Comparison of ENCODE assay signal across 15 cellular contexts in the genomic region with DNA sequence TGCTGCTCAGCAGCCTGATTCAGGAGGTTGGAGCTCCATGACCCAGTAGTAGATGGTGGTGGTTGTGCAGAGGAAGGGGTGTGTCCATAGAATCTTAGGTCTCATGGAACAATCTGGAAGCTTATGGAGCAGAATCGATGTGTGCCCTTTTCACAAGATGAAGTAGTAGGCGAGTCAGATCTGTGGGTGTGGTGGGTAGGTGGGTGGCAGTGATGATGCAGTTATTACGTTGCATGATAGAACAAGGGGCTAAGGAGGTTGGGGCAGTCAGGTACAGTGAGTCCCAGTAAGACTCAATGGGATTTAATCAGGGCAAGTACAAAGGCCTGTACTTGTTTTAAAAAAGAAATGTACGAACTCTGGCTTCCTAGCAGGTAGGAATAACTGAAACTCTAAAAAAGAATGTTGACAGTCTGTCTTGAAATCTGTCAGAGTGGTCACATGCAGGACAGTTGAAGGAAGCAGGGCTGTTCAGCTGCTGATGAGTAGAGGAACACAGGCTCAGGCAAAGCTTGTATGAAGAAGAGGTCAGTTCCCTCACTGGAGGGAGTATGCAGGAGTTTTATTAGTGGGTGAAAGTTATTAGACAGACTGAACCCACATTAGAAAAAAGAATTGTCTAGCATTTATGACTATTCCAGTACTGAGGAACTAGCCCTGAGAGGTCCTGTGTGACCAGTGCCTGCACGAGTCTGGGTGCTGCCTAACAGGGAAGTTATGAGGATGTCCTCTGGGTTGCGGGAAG. TPM values are rescaled to one million over a fixed set of nuclear protein-coding genes. Genes with fewer than 3 reads are reported as not detected.
DNase-seq lines count a peak whose midpoint lies in the region; ATAC-seq and TF ChIP-seq lines count a peak whose summit lies in the region.
"Had no signal": no experiment of that assay in that cellular context is flagged by ENCODE, and none has a peak within 500 bp of the region (broad histone marks: within the 10 kb centered on the region; RNA-seq: fewer than 3 reads in every experiment).

No MANE protein-coding gene starts in this region.

- ATAC-seq in activated CD4-positive, alpha-beta T cell treated with anti-CD3 and anti-CD28 coated beads for 36 hours = peak; percentile 30
- ATAC-seq in CD8-positive, alpha-beta T cell = no peak
- no peak for ATAC-seq in activated naive CD8-positive, alpha-beta T cell treated with anti-CD3 and anti-CD28 coated beads, Interleukin-2, amount 10 ng/mL, durations not matched to agents 7 days and 5 days (ENCODE audit: low read depth)
- ATAC-seq in natural killer cell = no peak

- no peak for TF ChIP-seq EP300 in transverse colon (IDR thresholded peaks at IDR 0.05; ENCODE audit: low read depth)

- peaks cover 80% of the 10 kb centered on the region for H3K4me1 Mint-ChIP-seq in activated CD4-positive, alpha-beta T cell treated with anti-CD3 and anti-CD28 coated beads for 36 hours
- peaks cover 80% of the 10 kb centered on the region for H3K4me1 Mint-ChIP-seq in CD8-positive, alpha-beta T cell (ENCODE audit: low read depth)
- peaks cover 47% of the 10 kb centered on the region for H3K4me1 Mint-ChIP-seq in activated naive CD8-positive, alpha-beta T cell treated with anti-CD3 and anti-CD28 coated beads, Interleukin-2, amount 10 ng/mL, durations not matched to agents 7 days and 5 days
- H3K4me1 Mint-ChIP-seq in natural killer cell = peaks cover 53 to 61% of the 10 kb centered on the region in 2 donors

- H3K27me3 Mint-ChIP-seq in activated CD4-positive, alpha-beta T cell treated with anti-CD3 and anti-CD28 coated beads for 36 hours = no peaks in the 10 kb centered on the region
- no peaks in the 10 kb centered on the region for H3K27me3 Mint-ChIP-seq in CD8-positive, alpha-beta T cell (ENCODE audit: low read depth)
- no peaks in the 10 kb centered on the region for H3K27me3 Mint-ChIP-seq in activated naive CD8-positive, alpha-beta T cell treated with anti-CD3 and anti-CD28 coated beads, Interleukin-2, amount 10 ng/mL, durations not matched to agents 7 days and 5 days
- no peaks in the 10 kb centered on the region for H3K27me3 Mint-ChIP-seq in natural killer cell (ENCODE audit: low read depth in 2 of 2)

- H3K9me3 ChIP-seq in CD8-positive, alpha-beta T cell (ENCODE audit: low read length) = no peaks in the 10 kb centered on the region
- no peaks in the 10 kb centered on the region for H3K9me3 ChIP-seq in transverse colon
- H3K9me3 ChIP-seq: right atrium auricular region, suprapubic skin had no signal

- H3K36me3 ChIP-seq in CD8-positive, alpha-beta T cell (ENCODE audit: insufficient read depth, low read length) = no peaks in the 10 kb centered on the region
- H3K36me3 ChIP-seq in transverse colon = no peaks in the 10 kb centered on the region
- H3K36me3 ChIP-seq: right atrium auricular region, suprapubic skin had no signal

- H3K4me3 ChIP-seq in CD8-positive, alpha-beta T cell (ENCODE audit: low read depth, low read length) = no peak overlapping the region
- no peak overlapping the region for H3K4me3 ChIP-seq in transverse colon
- H3K4me3 ChIP-seq: right atrium auricular region, suprapubic skin had no signal

- no peak for TF ChIP-seq CTCF in CD8-positive, alpha-beta T cell (IDR thresholded peaks at IDR 0.05)
- TF ChIP-seq CTCF in natural killer cell (IDR thresholded peaks at IDR 0.05) (no peak), transverse colon (IDR thresholded peaks at IDR 0.05) (no peak), GM13976 (IDR thresholded peaks at IDR 0.05; ENCODE audit: borderline replicate concordance, control extremely low read depth, extremely low read depth, insufficient read depth, missing control alignments) (no peak)

- peaks cover 71% of the 10 kb centered on the region for H3K4me1 ChIP-seq in CD8-positive, alpha-beta T cell (ENCODE audit: insufficient read depth, low read length)
- H3K4me1 ChIP-seq in transverse colon = peaks cover 0 to 6% (median 0%) of the 10 kb centered on the region in 4 donors
- H3K4me1 ChIP-seq: right atrium auricular region had no signal

- peaks cover 10% of the 10 kb centered on the region for H3K9me3 Mint-ChIP-seq in activated CD4-positive, alpha-beta T cell treated with anti-CD3 and anti-CD28 coated beads for 36 hours (ENCODE audit: low read depth)
- peaks cover 4% of the 10 kb centered on the region for H3K9me3 Mint-ChIP-seq in CD8-positive, alpha-beta T cell
- peaks cover 9% of the 10 kb centered on the region for H3K9me3 Mint-ChIP-seq in activated naive CD8-positive, alpha-beta T cell treated with anti-CD3 and anti-CD28 coated beads, Interleukin-2, amount 10 ng/mL, durations not matched to agents 7 days and 5 days
- H3K9me3 Mint-ChIP-seq in natural killer cell = no peaks in the 10 kb centered on the region

- TF ChIP-seq POLR2A in transverse colon (IDR thresholded peaks at IDR 0.05) = no peak

- no peak overlapping the region for H3K27ac ChIP-seq in CD8-positive, alpha-beta T cell (ENCODE audit: low read depth, low read length)
- no peak overlapping the region for H3K27ac ChIP-seq in transverse colon
- H3K27ac ChIP-seq: right atrium auricular region, suprapubic skin had no signal

- H3K27me3 ChIP-seq in CD8-positive, alpha-beta T cell (ENCODE audit: insufficient read depth, low read length) = no peaks in the 10 kb centered on the region
- H3K27me3 ChIP-seq in transverse colon = no peaks in the 10 kb centered on the region
- H3K27me3 ChIP-seq: right atrium auricular region, suprapubic skin had no signal

- CTCF ChIA-PET in activated CD4-positive, alpha-beta T cell treated with anti-CD3 and anti-CD28 coated beads for 36 hours (lab: Charles Lee) = no interaction called here
- CTCF ChIA-PET in CD8-positive, alpha-beta T cell (lab: Charles Lee) = interaction anchor here (0.6 to 1.0 kb wide), 2 partner anchors 22 to 206 kb away, joined by 3 to 4 read pairs; no protein-coding TSS in a partner anchor

- in situ Hi-C loops in transverse colon (cut with MboI; ENCODE audit: low pct_ligation_motif_present in 1 of 4, low pct_unique_long_range_greater_than_20kb in 1 of 4, low sequenced_read_pairs in 3 of 4) (loop anchor here in 2 of 4 donors (10.0 to 25.0 kb wide), 2 partner anchors 157 to 169 kb away; partner anchors contain the start of gene STAMBP (in 2 of the 2)), GM13976 (cut with MboI; ENCODE audit: low sequenced_read_pairs, unreplicated experiment) (no loop called here)

- peak overlapping the region; percentile 69 for H3K27ac Mint-ChIP-seq in activated CD4-positive, alpha-beta T cell treated with anti-CD3 and anti-CD28 coated beads for 36 hours
- H3K27ac Mint-ChIP-seq in CD8-positive, alpha-beta T cell = peak overlapping the region; percentile 9
- H3K27ac Mint-ChIP-seq in activated naive CD8-positive, alpha-beta T cell treated with anti-CD3 and anti-CD28 coated beads, Interleukin-2, amount 10 ng/mL, durations not matched to agents 7 days and 5 days = peak overlapping the region; percentile 50
- peak overlapping the region; percentile 30 to 70 for H3K27ac Mint-ChIP-seq in natural killer cell

- H3K36me3 Mint-ChIP-seq in activated CD4-positive, alpha-beta T cell treated with anti-CD3 and anti-CD28 coated beads for 36 hours (ENCODE audit: low read depth) = peaks cover 49% of the 10 kb centered on the region
- H3K36me3 Mint-ChIP-seq in CD8-positive, alpha-beta T cell = peaks cover 38% of the 10 kb centered on the region
- peaks cover 38% of the 10 kb centered on the region for H3K36me3 Mint-ChIP-seq in activated naive CD8-positive, alpha-beta T cell treated with anti-CD3 and anti-CD28 coated beads, Interleukin-2, amount 10 ng/mL, durations not matched to agents 7 days and 5 days
- H3K36me3 Mint-ChIP-seq in natural killer cell = no peaks in the 10 kb centered on the region

- H3K4me3 Mint-ChIP-seq in activated CD4-positive, alpha-beta T cell treated with anti-CD3 and anti-CD28 coated beads for 36 hours = no peak overlapping the region
- no peak overlapping the region for H3K4me3 Mint-ChIP-seq in CD8-positive, alpha-beta T cell
- H3K4me3 Mint-ChIP-seq in activated naive CD8-positive, alpha-beta T cell treated with anti-CD3 and anti-CD28 coated beads, Interleukin-2, amount 10 ng/mL, durations not matched to agents 7 days and 5 days = no peak overlapping the region
- H3K4me3 Mint-ChIP-seq in natural killer cell = no peak overlapping the region

- 78 to 79% methylated on average over 5 to 6 of the region's 6 CpGs for WGBS in transverse colon (ENCODE audit: low coverage in 1 of 2), 2 donors

- peak; percentile 45 for DNase-seq in activated CD4-positive, alpha-beta T cell treated with anti-CD3 and anti-CD28 coated beads for 36 hours
- DNase-seq in activated CD4-positive, alpha-beta T cell treated with anti-CD3 and anti-CD28 coated beads, Interleukin-2, amount 50 U/mL, for 1 hour = no peak
- DNase-seq in CD8-positive, alpha-beta T cell = no peak
- DNase-seq in activated naive CD8-positive, alpha-beta T cell treated with anti-CD3 and anti-CD28 coated beads, Interleukin-2, amount 10 ng/mL, durations not matched to agents 7 days and 5 days = no peak
- DNase-seq in natural killer cell = no peak
- DNase-seq in NCI-H187 treated with DMSO at 0.1 percent for 48 hours (lab: John Stamatoyannopoulos, UW) = no peak
- DNase-seq in transverse colon = no peak
- no peak for DNase-seq in GM13976 (ENCODE audit: low spot score)
- DNase-seq: effector CD4-positive, alpha-beta T cell; foreskin melanocyte; NCI-H1092 treated with DMSO at 0.1 percent for 48 hours; NCI-H345; T-helper 1 cell had no signal

- intact Hi-C loops in activated CD4-positive, alpha-beta T cell treated with anti-CD3 and anti-CD28 coated beads for 36 hours (cut with DNase I, micrococcal nuclease) = no loop called here
- intact Hi-C loops in CD8-positive, alpha-beta T cell (cut with DNase I, micrococcal nuclease) = no loop called here
- intact Hi-C loops in natural killer cell (cut with micrococcal nuclease) = no loop called here
- intact Hi-C loops in transverse colon (cut with DNase I; ENCODE audit: low total_unique reads) = no loop called here

- POLR2A ChIA-PET in activated CD4-positive, alpha-beta T cell treated with anti-CD3 and anti-CD28 coated beads for 36 hours (lab: Charles Lee) = interaction anchor here (0.6 kb wide), 1 partner anchor 127 kb away, joined by 3 read pairs; no protein-coding TSS in a partner anchor
- POLR2A ChIA-PET in CD8-positive, alpha-beta T cell (lab: Charles Lee) = no interaction called here
- POLR2A ChIA-PET in activated naive CD8-positive, alpha-beta T cell treated with anti-CD3 and anti-CD28 coated beads, Interleukin-2, amount 10 ng/mL, durations not matched to agents 7 days and 5 days (lab: Charles Lee) = no interaction called here

RNA-seq across cellular contexts. Expression of gene TET3, which starts 9.3 kb away (rescaled TPM):
- 10 to 100 TPM; 15.0 to 17.3 TPM for total RNA-seq in activated CD4-positive, alpha-beta T cell treated with anti-CD3 and anti-CD28 coated beads for 36 hours
- 10 to 100 TPM; 25.4 to 26.2 TPM for total RNA-seq in CD8-positive, alpha-beta T cell
- 10 to 100 TPM; 19.9 to 21.0 TPM for total RNA-seq in activated naive CD8-positive, alpha-beta T cell treated with anti-CD3 and anti-CD28 coated beads, Interleukin-2, amount 10 ng/mL, durations not matched to agents 7 days and 5 days
- total RNA-seq in natural killer cell (10 to 100 TPM; 40.0 to 47.9 (median 45.3) TPM), transverse colon (10 to 100 TPM; 20.2 to 26.9 (median 22.5) TPM)

Comparison
In these comparisons a context has a peak if more than half of its experiments do, and no peak if none do; other contexts are left out.
1. H3K27ac Mint-ChIP-seq: peak in every context shown above with its lines; median percentile 69 in activated CD4-positive, alpha-beta T cell treated with anti-CD3 and anti-CD28 coated beads for 36 hours; 50 in activated naive CD8-positive, alpha-beta T cell treated with anti-CD3 and anti-CD28 coated beads, Interleukin-2, amount 10 ng/mL, durations not matched to agents 7 days and 5 days; 50 in natural killer cell; 9 in CD8-positive, alpha-beta T cell.